16 cellular contexts compared by ENCODE assay signal in genomic region chr2:22377251-22377650, GRCh38.
DNase-seq lines count a peak whose midpoint lies in the region; ATAC-seq, FAIRE-seq and TF ChIP-seq lines count a peak whose summit lies in the region.
"Had no signal": no experiment of that assay in that cellular context is flagged by ENCODE, and none has a peak within 500 bp of the region (broad histone marks: within the 10 kb centered on the region; RNA-seq: fewer than 3 reads in every experiment).

No MANE protein-coding gene starts in this region.

- H3K4me2 ChIP-seq in neural cell (ENCODE audit: low read length): peak overlapping the region; percentile 53
- H3K4me2 ChIP-seq: BLaER1 had no signal

- DNase-seq in NCI-H2171 treated with DMSO at 0.1 percent for 48 hours (lab: John Stamatoyannopoulos, UW) (peak; percentile 29), NCI-H2171 (lab: John Stamatoyannopoulos, UW) (no peak), glutamatergic neuron (no peak), urothelium cell line (ENCODE audit: low spot score) (no peak), NCI-H524 treated with DMSO at 0.1 percent for 48 hours (lab: John Stamatoyannopoulos, UW) (no peak)
- DNase-seq in activated T-cell treated with anti-CD3 and anti-CD28 coated beads, Interleukin-2, amount 50 U/mL, for 4 hours: no peak
- DNase-seq in activated T-helper 1 cell treated with anti-CD3 and anti-CD28 coated beads, Interleukin-12 subunit alpha, Interleukin-12 subunit beta, Interleukin-2, Interleukin-4 antibody, amounts not matched to agents 30 ng/mL and 10 ng/mL and 1 ng/mL, durations not matched to agents 14 hours and 24 hours and 36 hours (ENCODE audit: low spot score): no peak
- DNase-seq: Caco-2; CD8-positive, alpha-beta memory T cell; DND-41; GF-D8 had no signal

- H3K36me3 Mint-ChIP-seq in glutamatergic neuron (ENCODE audit: unreplicated experiment): no peaks in the 10 kb centered on the region
- no peaks in the 10 kb centered on the region for H3K36me3 Mint-ChIP-seq in activated T-cell treated with anti-CD3 and anti-CD28 coated beads, Interleukin-2, amount 50 U/mL, for 4 hours (ENCODE audit: insufficient read depth)
- no peaks in the 10 kb centered on the region for H3K36me3 Mint-ChIP-seq in activated T-helper 1 cell treated with anti-CD3 and anti-CD28 coated beads, Interleukin-12 subunit alpha, Interleukin-12 subunit beta, Interleukin-2, Interleukin-4 antibody, amounts not matched to agents 30 ng/mL and 10 ng/mL and 1 ng/mL, durations not matched to agents 14 hours and 24 hours and 36 hours (ENCODE audit: low read depth)
- H3K36me3 Mint-ChIP-seq: CD8-positive, alpha-beta memory T cell had no signal

- peaks cover under 1% of the 10 kb centered on the region for H3K9me3 Mint-ChIP-seq in glutamatergic neuron (ENCODE audit: unreplicated experiment)
- peaks cover 11% of the 10 kb centered on the region for H3K9me3 Mint-ChIP-seq in activated T-cell treated with anti-CD3 and anti-CD28 coated beads, Interleukin-2, amount 50 U/mL, for 4 hours
- peaks cover 4% of the 10 kb centered on the region for H3K9me3 Mint-ChIP-seq in activated T-helper 1 cell treated with anti-CD3 and anti-CD28 coated beads, Interleukin-12 subunit alpha, Interleukin-12 subunit beta, Interleukin-2, Interleukin-4 antibody, amounts not matched to agents 30 ng/mL and 10 ng/mL and 1 ng/mL, durations not matched to agents 14 hours and 24 hours and 36 hours

- no peaks in the 10 kb centered on the region for H4K20me1 ChIP-seq in neural cell (ENCODE audit: insufficient read depth)
- H4K20me1 ChIP-seq: BLaER1 had no signal

- peaks cover 37% of the 10 kb centered on the region for H3K4me1 Mint-ChIP-seq in glutamatergic neuron (ENCODE audit: low read depth, unreplicated experiment)
- no peaks in the 10 kb centered on the region for H3K4me1 Mint-ChIP-seq in activated T-cell treated with anti-CD3 and anti-CD28 coated beads, Interleukin-2, amount 50 U/mL, for 4 hours (ENCODE audit: low read depth)
- H3K4me1 Mint-ChIP-seq in activated T-helper 1 cell treated with anti-CD3 and anti-CD28 coated beads, Interleukin-12 subunit alpha, Interleukin-12 subunit beta, Interleukin-2, Interleukin-4 antibody, amounts not matched to agents 30 ng/mL and 10 ng/mL and 1 ng/mL, durations not matched to agents 14 hours and 24 hours and 36 hours (ENCODE audit: low read depth): no peaks in the 10 kb centered on the region
- H3K4me1 Mint-ChIP-seq: CD8-positive, alpha-beta memory T cell had no signal

- peak; percentile 83 for TF ChIP-seq EP300 in neural cell (conservative IDR thresholded peaks at IDR 0.05; ENCODE audit: poor library complexity, severe bottlenecking)

- no peaks in the 10 kb centered on the region for H3K27me3 ChIP-seq in neural cell (ENCODE audit: insufficient read depth, low read depth, low read length)
- H3K27me3 ChIP-seq: BLaER1 had no signal

- peak overlapping the region; percentile 55 for H3K4me3 ChIP-seq in neural cell (ENCODE audit: low read length)
- H3K4me3 ChIP-seq: BLaER1 had no signal

- intact Hi-C loops in activated T-helper 1 cell treated with anti-CD3 and anti-CD28 coated beads, Interleukin-12 subunit alpha, Interleukin-12 subunit beta, Interleukin-2, Interleukin-4 antibody, amounts not matched to agents 30 ng/mL and 10 ng/mL and 1 ng/mL, durations not matched to agents 14 hours and 24 hours and 36 hours (cut with micrococcal nuclease): no loop called here

- H3F3A ChIP-seq in neural cell (ENCODE audit: insufficient read depth, low read length, poor library complexity, severe bottlenecking): no peaks in the 10 kb centered on the region

- no peaks in the 10 kb centered on the region for H3K9me2 ChIP-seq in neural cell (ENCODE audit: insufficient read depth, low read length)

- TF ChIP-seq CTCF in glutamatergic neuron (IDR thresholded peaks at IDR 0.05; ENCODE audit: partially characterized antibody, unreplicated experiment) (no peak), neural cell (IDR thresholded peaks at IDR 0.05; ENCODE audit: poor library complexity, severe bottlenecking) (peak; percentile 16)

- H3K9me3 ChIP-seq in neural cell (ENCODE audit: low read length): no peaks in the 10 kb centered on the region
- H3K9me3 ChIP-seq: BLaER1, Caco-2 had no signal

- H3K36me3 ChIP-seq in neural cell (ENCODE audit: insufficient read depth, low read length): no peaks in the 10 kb centered on the region
- H3K36me3 ChIP-seq: BLaER1 had no signal

- peak overlapping the region; percentile 28 for H3K27ac Mint-ChIP-seq in glutamatergic neuron (ENCODE audit: unreplicated experiment)
- H3K27ac Mint-ChIP-seq in activated T-helper 1 cell treated with anti-CD3 and anti-CD28 coated beads, Interleukin-12 subunit alpha, Interleukin-12 subunit beta, Interleukin-2, Interleukin-4 antibody, amounts not matched to agents 30 ng/mL and 10 ng/mL and 1 ng/mL, durations not matched to agents 14 hours and 24 hours and 36 hours: no peak overlapping the region
- H3K27ac Mint-ChIP-seq: CD8-positive, alpha-beta memory T cell had no signal

- H3K27me3 Mint-ChIP-seq in glutamatergic neuron (ENCODE audit: unreplicated experiment): no peaks in the 10 kb centered on the region
- H3K27me3 Mint-ChIP-seq in activated T-cell treated with anti-CD3 and anti-CD28 coated beads, Interleukin-2, amount 50 U/mL, for 4 hours (ENCODE audit: low read depth): no peaks in the 10 kb centered on the region
- H3K27me3 Mint-ChIP-seq in activated T-helper 1 cell treated with anti-CD3 and anti-CD28 coated beads, Interleukin-12 subunit alpha, Interleukin-12 subunit beta, Interleukin-2, Interleukin-4 antibody, amounts not matched to agents 30 ng/mL and 10 ng/mL and 1 ng/mL, durations not matched to agents 14 hours and 24 hours and 36 hours (ENCODE audit: insufficient read depth): no peaks in the 10 kb centered on the region
- H3K27me3 Mint-ChIP-seq: CD8-positive, alpha-beta memory T cell had no signal

- peak; percentile 59 for TF ChIP-seq RAD21 in neural cell (conservative IDR thresholded peaks at IDR 0.05)

- H3K9ac ChIP-seq in neural cell (ENCODE audit: low read length): peak overlapping the region; percentile 50
- H3K9ac ChIP-seq: BLaER1 had no signal

- no peaks in the 10 kb centered on the region for H3K79me2 ChIP-seq in neural cell (replicated peaks; ENCODE audit: insufficient read depth, low read length)

- H3K4me3 Mint-ChIP-seq in glutamatergic neuron (ENCODE audit: unreplicated experiment): peak overlapping the region; percentile 26
- H3K4me3 Mint-ChIP-seq in activated T-cell treated with anti-CD3 and anti-CD28 coated beads, Interleukin-2, amount 50 U/mL, for 4 hours: no peak overlapping the region
- no peak overlapping the region for H3K4me3 Mint-ChIP-seq in activated T-helper 1 cell treated with anti-CD3 and anti-CD28 coated beads, Interleukin-12 subunit alpha, Interleukin-12 subunit beta, Interleukin-2, Interleukin-4 antibody, amounts not matched to agents 30 ng/mL and 10 ng/mL and 1 ng/mL, durations not matched to agents 14 hours and 24 hours and 36 hours
- H3K4me3 Mint-ChIP-seq: CD8-positive, alpha-beta memory T cell had no signal

- peak overlapping the region; percentile 85 for H3K27ac ChIP-seq in neural cell (ENCODE audit: low read length)
- H3K27ac ChIP-seq: 22Rv1, BLaER1, HL-60 had no signal

- peak overlapping the region; percentile 17 for H2AFZ ChIP-seq in neural cell (ENCODE audit: low read depth, low read length)

- peak; percentile 35 for FAIRE-seq in urothelium cell line (lab: Jason Lieb, UNC)

- no peak for ATAC-seq in activated T-cell treated with anti-CD3 and anti-CD28 coated beads, Interleukin-2, amount 50 U/mL, for 4 hours
- ATAC-seq: HCT116 had no signal

TF ChIP-seq in neural cell, 6 proteins besides CTCF, POLR2A, EP300 and RAD21:
- TF ChIP-seq SMC3 (conservative IDR thresholded peaks at IDR 0.05; ENCODE audit: poor library complexity) (peak; percentile 51), POLR2AphosphoS5 (IDR thresholded peaks at IDR 0.05) (peak; percentile 77), EZH2 (IDR thresholded peaks at IDR 0.05; ENCODE audit: borderline replicate concordance, insufficient read depth, low read length, poor library complexity, severe bottlenecking) (no peak), TAF1 (IDR thresholded peaks at IDR 0.05; ENCODE audit: low read depth) (no peak), REST (IDR thresholded peaks at IDR 0.05; ENCODE audit: borderline replicate concordance) (peak; percentile 99), MXI1 (conservative IDR thresholded peaks at IDR 0.05; ENCODE audit: poor library complexity, severe bottlenecking) (no peak)
